ENCODE assay signal across 9 cellular contexts in genomic region chr16:79962962-79963361, GRCh38.
"Had no signal": no experiment of that assay in that cellular context is flagged by ENCODE, and none has a peak within 500 bp of the region (broad histone marks: within the 10 kb centered on the region; RNA-seq: fewer than 3 reads in every experiment).

No MANE protein-coding gene starts in this region.

- H3K9me3 ChIP-seq: HAP-1 had no signal

- ATAC-seq: HCT116 had no signal

- DNase-seq: GM23248, GOT3, H7, HFFc6, IMR-90, KBM-7 had no signal

- H3K9ac ChIP-seq: GM23248 had no signal

- H3K4me3 ChIP-seq: GM23248, HAP-1 had no signal

- H2AFZ ChIP-seq: GM23248 had no signal

- FAIRE-seq: HTR-8/SVneo had no signal

- H3K36me3 ChIP-seq: HAP-1 had no signal

- H3K27ac ChIP-seq: GM23248 had no signal
